In genomic region chr9:15592317-15592716, GRCh38 we compare ENCODE assay signal across 1 cellular context.
TF ChIP-seq lines count a peak whose summit lies in the region.

No MANE protein-coding gene starts in this region.

TF ChIP-seq in GM12878, 131 proteins besides CTCF, POLR2A, EP300 and RAD21:
- TF ChIP-seq CEBPZ (IDR thresholded peaks at IDR 0.05; ENCODE audit: low read depth, low read length) (no peak), SIX5 (IDR thresholded peaks at IDR 0.05; ENCODE audit: low read depth, low read length, severe bottlenecking) (no peak), ZNF687 (IDR thresholded peaks at IDR 0.05) (no peak), KAT2A (conservative IDR thresholded peaks at IDR 0.05; ENCODE audit: control insufficient read depth, low read depth, low read length) (no peak), RCOR1 (conservative IDR thresholded peaks at IDR 0.05; ENCODE audit: low read depth, low read length) (no peak), POLR2AphosphoS5 (IDR thresholded peaks at IDR 0.05; ENCODE audit: low read length) (no peak), PKNOX1 (IDR thresholded peaks at IDR 0.05) (no peak), MTA3 (IDR thresholded peaks at IDR 0.05; ENCODE audit: borderline replicate concordance, low read length) (no peak)
